In the genomic region with DNA sequence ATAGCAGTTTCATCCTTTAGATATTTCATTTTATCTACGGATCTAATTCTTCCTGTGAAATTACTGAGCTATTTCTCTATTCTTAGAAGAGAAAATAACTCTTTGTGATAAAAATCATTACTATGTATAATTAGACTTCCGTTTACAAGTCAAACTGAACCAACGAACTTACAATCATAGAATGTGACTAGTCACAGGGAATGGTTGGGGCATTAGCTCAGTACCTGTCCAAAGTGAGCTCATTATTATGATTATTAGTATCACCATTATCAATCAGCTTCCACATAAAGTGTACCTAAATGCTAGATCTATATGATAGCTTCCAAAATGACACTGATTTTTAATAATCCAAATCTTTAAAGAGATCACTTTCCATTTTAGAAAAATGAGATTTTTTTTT, we compare ENCODE assay signal across 12 cellular contexts. TPM values are rescaled to one million over a fixed set of nuclear protein-coding genes. Genes with fewer than 3 reads are reported as not detected.
"Had no signal": no experiment of that assay in that cellular context is flagged by ENCODE, and none has a peak within 500 bp of the region (broad histone marks: within the 10 kb centered on the region; RNA-seq: fewer than 3 reads in every experiment).

No MANE protein-coding gene starts in this region.

- H3K4me1 ChIP-seq: HAP-1 had no signal

- H3K4me3 ChIP-seq: GM23248, GM23338, HAP-1 had no signal

- H3K27ac ChIP-seq: GM23248 had no signal

- DNase-seq: GM23248, GOT3, H7, H9, HCEC 1CT, HFFc6 had no signal

- FAIRE-seq: H1, H54 had no signal

- ATAC-seq: GM23338, HCT116 had no signal

- H3K9me3 ChIP-seq: HAP-1 had no signal

- H3K36me3 ChIP-seq: HAP-1 had no signal

RNA-seq across cellular contexts. Expression of a gene that starts 33.3 kb away (rescaled TPM):
- total RNA-seq: GM23248, GM23338, H1, H4, H7, H9, HFFc6 had no signal
- polyA plus RNA-seq: GM23248, GM23338, H1 had no signal
